ENCODE assay signal across 8 cellular contexts in genomic region chr5:95621839-95622629, GRCh38. TPM values are rescaled to one million over a fixed set of nuclear protein-coding genes. Genes with fewer than 3 reads are reported as not detected.
DNase-seq lines count a peak whose midpoint lies in the region; ATAC-seq and TF ChIP-seq lines count a peak whose summit lies in the region.

No MANE protein-coding gene starts in this region.

- CTCF ChIA-PET in activated CD4-positive, alpha-beta T cell treated with anti-CD3 and anti-CD28 coated beads for 36 hours (lab: Charles Lee), result interaction anchor here (0.8 to 4.0 kb wide), 8 partner anchors 9 to 160 kb away, joined by 3 to 26 read pairs (median 4); partner anchors contain the start of gene RFESD

- no peak for DNase-seq in activated CD4-positive, alpha-beta T cell treated with anti-CD3 and anti-CD28 coated beads for 36 hours
- no peak for DNase-seq in activated CD4-positive, alpha-beta T cell treated with anti-CD3 and anti-CD28 coated beads, Interleukin-2, amount 50 U/mL, for 48 hours
- peak in 3 of 5 experiments; percentile 9 to 73 (median 54) for DNase-seq in T-helper 2 cell
- DNase-seq in fibroblast of lung (ENCODE audit: low read depth in 2 of 2), result no peak
- no peak for DNase-seq in smooth muscle cell (lab: John Stamatoyannopoulos, UW; ENCODE audit: unreplicated experiment)
- no peak for DNase-seq in putamen (ENCODE audit: low spot score)
- no peak for DNase-seq in epidermal melanocyte (ENCODE audit: insufficient read length, low spot score)
- DNase-seq in HK-2 (ENCODE audit: unreplicated experiment), result no peak

- H3K4me2 ChIP-seq in fibroblast of lung (ENCODE audit: extremely low read depth, insufficient read depth, low read length), result peak overlapping the region; percentile 85
- peak overlapping the region; percentile 96 for H3K4me2 ChIP-seq in smooth muscle cell

- H4K20me1 ChIP-seq in fibroblast of lung (ENCODE audit: control insufficient read depth, extremely low read depth, insufficient read depth, low read length) (no peaks in the 10 kb centered on the region), smooth muscle cell (ENCODE audit: low read depth) (no peaks in the 10 kb centered on the region)

- H3K9me3 Mint-ChIP-seq in activated CD4-positive, alpha-beta T cell treated with anti-CD3 and anti-CD28 coated beads for 36 hours (ENCODE audit: low read depth), result no peaks in the 10 kb centered on the region

- WGBS in smooth muscle cell (ENCODE audit: low lambda C conversion rate), result 84% methylated on average over 8 of the region's 8 CpGs

- peak overlapping the region in 1 of 4 experiments; percentile 35 for H3K4me3 ChIP-seq in fibroblast of lung (replicated peaks in 1 of 4; ENCODE audit: control extremely low read depth in 1 of 4, insufficient read depth in 1 of 4, low read depth in 3 of 4, low read length in 4 of 4)
- H3K4me3 ChIP-seq in smooth muscle cell, result no peak overlapping the region

- H2AFZ ChIP-seq in fibroblast of lung (ENCODE audit: low read length) (no peak overlapping the region), smooth muscle cell (ENCODE audit: low read depth) (peak overlapping the region; percentile 96)

- no peak for ATAC-seq in activated CD4-positive, alpha-beta T cell treated with anti-CD3 and anti-CD28 coated beads for 36 hours

- intact Hi-C loops in activated CD4-positive, alpha-beta T cell treated with anti-CD3 and anti-CD28 coated beads for 36 hours (cut with DNase I, micrococcal nuclease), result loop anchor here (1.0 to 10.0 kb wide), 5 partner anchors 9 to 1183 kb away; partner anchors contain the start of genes ARSK (in 1 of the 2) and ERAP1 (in 1 of the 2)

- H3K27ac ChIP-seq in fibroblast of lung (ENCODE audit: insufficient read depth, low read length) (no peak overlapping the region), smooth muscle cell (ENCODE audit: low read depth) (no peak overlapping the region)

- H3K9me3 ChIP-seq in fibroblast of lung (ENCODE audit: control insufficient read depth, insufficient read depth, low read depth, low read length), result no peaks in the 10 kb centered on the region
- no peaks in the 10 kb centered on the region for H3K9me3 ChIP-seq in smooth muscle cell (replicated peaks; ENCODE audit: low read depth)

- peak overlapping the region; percentile 86 for H3K27ac Mint-ChIP-seq in activated CD4-positive, alpha-beta T cell treated with anti-CD3 and anti-CD28 coated beads for 36 hours

- H3K36me3 ChIP-seq in fibroblast of lung (ENCODE audit: control insufficient read depth, insufficient read depth, low read length), result no peaks in the 10 kb centered on the region
- H3K36me3 ChIP-seq in smooth muscle cell (ENCODE audit: low read depth), result no peaks in the 10 kb centered on the region

- H3K79me2 ChIP-seq in fibroblast of lung (ENCODE audit: control insufficient read depth, insufficient read depth, low read length) (no peaks in the 10 kb centered on the region), smooth muscle cell (ENCODE audit: low read depth) (no peaks in the 10 kb centered on the region)

- H3F3A ChIP-seq in smooth muscle cell (ENCODE audit: low read depth), result no peaks in the 10 kb centered on the region

- H3K4me1 ChIP-seq in fibroblast of lung (ENCODE audit: control insufficient read depth, extremely low read depth, insufficient read depth, low read length) (peaks cover 2% of the 10 kb centered on the region), smooth muscle cell (ENCODE audit: low read depth) (peaks cover 19% of the 10 kb centered on the region)

- H3K27me3 Mint-ChIP-seq in activated CD4-positive, alpha-beta T cell treated with anti-CD3 and anti-CD28 coated beads for 36 hours, result no peaks in the 10 kb centered on the region

- POLR2A ChIA-PET in activated CD4-positive, alpha-beta T cell treated with anti-CD3 and anti-CD28 coated beads for 36 hours (lab: Charles Lee), result interaction anchor here (0.5 to 1.7 kb wide), 2 partner anchors 10 to 1511 kb away, joined by 3 to 13 read pairs; a partner anchor contains a TSS

- H3K4me1 Mint-ChIP-seq in activated CD4-positive, alpha-beta T cell treated with anti-CD3 and anti-CD28 coated beads for 36 hours, result peaks cover 41% of the 10 kb centered on the region

- peak overlapping the region; percentile 68 for H3K4me3 Mint-ChIP-seq in activated CD4-positive, alpha-beta T cell treated with anti-CD3 and anti-CD28 coated beads for 36 hours

- H3K9ac ChIP-seq in fibroblast of lung (ENCODE audit: insufficient read depth, low read length), result no peak overlapping the region
- H3K9ac ChIP-seq in smooth muscle cell (ENCODE audit: low read depth), result no peak overlapping the region

- H3K36me3 Mint-ChIP-seq in activated CD4-positive, alpha-beta T cell treated with anti-CD3 and anti-CD28 coated beads for 36 hours (ENCODE audit: low read depth), result peaks cover 2% of the 10 kb centered on the region

- TF ChIP-seq CTCF in fibroblast of lung (conservative IDR thresholded peaks at IDR 0.05 in 1 of 2, IDR thresholded peaks at IDR 0.05 in 1 of 2; ENCODE audit: low read depth in 1 of 2, low read length in 2 of 2) (no peak), smooth muscle cell (IDR thresholded peaks at IDR 0.05; ENCODE audit: borderline replicate concordance, insufficient read depth, poor library complexity, severe bottlenecking) (no peak)

- H3K27me3 ChIP-seq in fibroblast of lung (ENCODE audit: control insufficient read depth, insufficient read depth, low read length) (no peaks in the 10 kb centered on the region), smooth muscle cell (ENCODE audit: low read depth) (peaks cover 36% of the 10 kb centered on the region)

RNA-seq across cellular contexts. Expression of gene GPR150, which starts 2.1 kb away (rescaled TPM):
- total RNA-seq in activated CD4-positive, alpha-beta T cell treated with anti-CD3 and anti-CD28 coated beads for 36 hours, result under 1 TPM; 0.37 to 0.46 TPM
- total RNA-seq in fibroblast of lung (under 0.01 and 0.33 TPM in 2 replicates), smooth muscle cell (0.04 TPM in 1 of 2 replicates, not detected in the other)
- polyA plus RNA-seq in fibroblast of lung (0.23 and 0.43 TPM in 2 replicates), smooth muscle cell (0.13 and 0.77 TPM in 2 replicates)
- polyA plus RNA-seq in fibroblast of lung (2012), result 0.40 and 0.69 TPM in 2 replicates
- polyA minus RNA-seq in fibroblast of lung (ENCODE audit: low replicate concordance), result 0.70 TPM in 1 of 2 replicates, not detected in the other

RNA-seq across cellular contexts. Expression of gene RFESD, which starts 24.5 kb away (rescaled TPM):
- 1 to 10 TPM; 4.1 to 9.2 TPM for total RNA-seq in activated CD4-positive, alpha-beta T cell treated with anti-CD3 and anti-CD28 coated beads for 36 hours
- total RNA-seq in fibroblast of lung (3.1 and 4.8 TPM in 2 replicates), smooth muscle cell (0.45 and 6.8 TPM in 2 replicates)
- polyA plus RNA-seq in fibroblast of lung (2.7 TPM in 2 replicates), smooth muscle cell (3.6 and 8.2 TPM in 2 replicates)
- 2.0 and 2.7 TPM in 2 replicates for polyA plus RNA-seq in fibroblast of lung (2012)
- not detected in 2 replicates for polyA minus RNA-seq in fibroblast of lung (ENCODE audit: low replicate concordance)

Comparison
In these comparisons a context has a peak if more than half of its experiments do, and no peak if none do; other contexts are left out.
1. DNase-seq: peak in T-helper 2 cell (3 of 5); none in activated CD4-positive, alpha-beta T cell treated with anti-CD3 and anti-CD28 coated beads for 36 hours (single experiment), activated CD4-positive, alpha-beta T cell treated with anti-CD3 and anti-CD28 coated beads, Interleukin-2, amount 50 U/mL, for 48 hours (0 of 2), fibroblast of lung (0 of 2), smooth muscle cell (single experiment), putamen (single experiment), epidermal melanocyte (single experiment) and HK-2 (single experiment).